ENCODE assay signal across 1 cellular context in the genomic region with DNA sequence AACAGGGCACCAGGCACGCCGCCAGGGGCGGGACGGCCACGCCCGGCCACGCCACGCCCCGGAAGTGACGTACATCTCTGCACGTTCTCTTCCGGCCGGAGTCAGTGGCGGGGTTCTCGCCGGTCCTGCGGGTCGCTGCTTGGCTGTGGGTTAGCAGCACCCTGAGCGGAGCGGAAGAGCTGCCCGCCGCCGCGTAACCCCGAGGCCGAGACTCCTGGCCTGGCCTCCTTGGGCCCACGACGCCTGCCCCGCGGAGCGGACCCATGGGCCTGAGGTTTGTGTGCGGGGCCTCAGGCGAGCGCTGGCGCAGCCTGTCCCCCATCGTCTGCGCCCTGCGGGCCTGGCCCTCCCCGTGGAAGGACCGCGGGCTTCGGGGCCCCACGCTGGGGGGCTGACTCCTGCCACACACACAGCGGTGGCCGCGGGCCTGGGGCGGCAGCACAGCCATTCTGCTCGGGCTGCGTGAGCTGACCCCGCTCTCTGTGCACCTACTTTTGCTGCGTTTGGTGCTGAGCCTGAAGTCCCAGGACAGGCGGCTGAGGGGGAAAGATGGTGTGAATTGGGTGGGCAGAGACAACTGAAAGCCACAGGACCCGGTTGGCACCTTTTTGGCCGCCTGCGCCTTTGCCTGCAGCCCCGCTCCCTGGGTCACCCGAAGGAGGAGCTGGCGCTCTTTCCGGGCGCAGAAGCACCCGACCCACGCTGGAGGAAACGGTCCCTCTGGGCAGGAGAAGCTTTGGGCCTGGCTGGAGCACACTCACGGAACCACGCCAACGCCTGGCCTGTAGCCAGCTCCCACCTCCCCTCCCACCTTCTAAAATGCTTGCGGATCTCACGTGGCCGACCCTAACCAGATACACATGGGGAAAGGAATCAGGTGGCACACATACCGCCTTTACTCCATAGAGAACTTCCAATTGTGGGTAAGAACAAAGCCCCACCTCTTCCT.
A peak's percentile ranks its signal among the peaks of the same experiment; 100 is the strongest.
TF ChIP-seq lines count a peak whose summit lies in the region.

No MANE protein-coding gene starts in this region.

TF ChIP-seq in K562, 482 proteins besides CTCF, POLR2A, EP300 and RAD21 (continued from another document and continues in another):
- TF ChIP-seq, protein P1, sequence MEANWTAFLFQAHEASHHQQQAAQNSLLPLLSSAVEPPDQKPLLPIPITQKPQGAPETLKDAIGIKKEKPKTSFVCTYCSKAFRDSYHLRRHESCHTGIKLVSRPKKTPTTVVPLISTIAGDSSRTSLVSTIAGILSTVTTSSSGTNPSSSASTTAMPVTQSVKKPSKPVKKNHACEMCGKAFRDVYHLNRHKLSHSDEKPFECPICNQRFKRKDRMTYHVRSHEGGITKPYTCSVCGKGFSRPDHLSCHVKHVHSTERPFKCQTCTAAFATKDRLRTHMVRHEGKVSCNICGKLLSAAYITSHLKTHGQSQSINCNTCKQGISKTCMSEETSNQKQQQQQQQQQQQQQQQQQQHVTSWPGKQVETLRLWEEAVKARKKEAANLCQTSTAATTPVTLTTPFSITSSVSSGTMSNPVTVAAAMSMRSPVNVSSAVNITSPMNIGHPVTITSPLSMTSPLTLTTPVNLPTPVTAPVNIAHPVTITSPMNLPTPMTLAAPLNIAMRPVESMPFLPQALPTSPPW (CRISPR knock-in tag; IDR thresholded peaks at IDR 0.05), result no peak
- TF ChIP-seq, protein P2, sequence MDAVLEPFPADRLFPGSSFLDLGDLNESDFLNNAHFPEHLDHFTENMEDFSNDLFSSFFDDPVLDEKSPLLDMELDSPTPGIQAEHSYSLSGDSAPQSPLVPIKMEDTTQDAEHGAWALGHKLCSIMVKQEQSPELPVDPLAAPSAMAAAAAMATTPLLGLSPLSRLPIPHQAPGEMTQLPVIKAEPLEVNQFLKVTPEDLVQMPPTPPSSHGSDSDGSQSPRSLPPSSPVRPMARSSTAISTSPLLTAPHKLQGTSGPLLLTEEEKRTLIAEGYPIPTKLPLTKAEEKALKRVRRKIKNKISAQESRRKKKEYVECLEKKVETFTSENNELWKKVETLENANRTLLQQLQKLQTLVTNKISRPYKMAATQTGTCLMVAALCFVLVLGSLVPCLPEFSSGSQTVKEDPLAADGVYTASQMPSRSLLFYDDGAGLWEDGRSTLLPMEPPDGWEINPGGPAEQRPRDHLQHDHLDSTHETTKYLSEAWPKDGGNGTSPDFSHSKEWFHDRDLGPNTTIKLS (IDR thresholded peaks at IDR 0.05; ENCODE audit: borderline replicate concordance, low read depth), result no peak
- peak; percentile 61; the same call in 1 of the 2 replicates for TF ChIP-seq EP400 (IDR thresholded peaks at IDR 0.05)
- 0 out of 2 replicates have a peak, but pooled peaks have one; percentile 12 for TF ChIP-seq ZNF780A (CRISPR knock-in tag; IDR thresholded peaks at IDR 0.05)
- TF ChIP-seq PURB (CRISPR knock-in tag; IDR thresholded peaks at IDR 0.05; ENCODE audit: low read depth), result no peak
- TF ChIP-seq SIN3B (IDR thresholded peaks at IDR 0.05; ENCODE audit: low read depth), result peak; percentile 83
- TF ChIP-seq MTA1 (IDR thresholded peaks at IDR 0.05; ENCODE audit: borderline replicate concordance), result no peak
- TF ChIP-seq ZNF184 (CRISPR knock-in tag; IDR thresholded peaks at IDR 0.05), result no peak
- no peak for TF ChIP-seq CAMTA2 (CRISPR knock-in tag; conservative IDR thresholded peaks at IDR 0.05)
- TF ChIP-seq TARDBP (IDR thresholded peaks at IDR 0.05), result peak; percentile 30; the same call in 1 of the 2 replicates
- TF ChIP-seq ZNF76 (CRISPR knock-in tag; IDR thresholded peaks at IDR 0.05; ENCODE audit: borderline replicate concordance), result no peak
- TF ChIP-seq ESRRA (IDR thresholded peaks at IDR 0.05; ENCODE audit: borderline replicate concordance, low read depth), result no peak
- TF ChIP-seq FUS (optimal IDR thresholded peaks at IDR 0.05; ENCODE audit: low read depth, low read length), result peak; percentile 57
- TF ChIP-seq ZNF707 (CRISPR knock-in tag; conservative IDR thresholded peaks at IDR 0.05), result no peak
- 0 out of 2 replicates have a peak, but pooled peaks have one; percentile 42 for TF ChIP-seq ZNF12 (CRISPR knock-in tag; IDR thresholded peaks at IDR 0.05)
- no peak for TF ChIP-seq MIER1 (IDR thresholded peaks at IDR 0.05; ENCODE audit: low read depth)
- TF ChIP-seq, protein P3, sequence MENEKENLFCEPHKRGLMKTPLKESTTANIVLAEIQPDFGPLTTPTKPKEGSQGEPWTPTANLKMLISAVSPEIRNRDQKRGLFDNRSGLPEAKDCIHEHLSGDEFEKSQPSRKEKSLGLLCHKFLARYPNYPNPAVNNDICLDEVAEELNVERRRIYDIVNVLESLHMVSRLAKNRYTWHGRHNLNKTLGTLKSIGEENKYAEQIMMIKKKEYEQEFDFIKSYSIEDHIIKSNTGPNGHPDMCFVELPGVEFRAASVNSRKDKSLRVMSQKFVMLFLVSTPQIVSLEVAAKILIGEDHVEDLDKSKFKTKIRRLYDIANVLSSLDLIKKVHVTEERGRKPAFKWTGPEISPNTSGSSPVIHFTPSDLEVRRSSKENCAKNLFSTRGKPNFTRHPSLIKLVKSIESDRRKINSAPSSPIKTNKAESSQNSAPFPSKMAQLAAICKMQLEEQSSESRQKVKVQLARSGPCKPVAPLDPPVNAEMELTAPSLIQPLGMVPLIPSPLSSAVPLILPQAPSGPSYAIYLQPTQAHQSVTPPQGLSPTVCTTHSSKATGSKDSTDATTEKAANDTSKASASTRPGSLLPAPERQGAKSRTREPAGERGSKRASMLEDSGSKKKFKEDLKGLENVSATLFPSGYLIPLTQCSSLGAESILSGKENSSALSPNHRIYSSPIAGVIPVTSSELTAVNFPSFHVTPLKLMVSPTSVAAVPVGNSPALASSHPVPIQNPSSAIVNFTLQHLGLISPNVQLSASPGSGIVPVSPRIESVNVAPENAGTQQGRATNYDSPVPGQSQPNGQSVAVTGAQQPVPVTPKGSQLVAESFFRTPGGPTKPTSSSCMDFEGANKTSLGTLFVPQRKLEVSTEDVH (IDR thresholded peaks at IDR 0.05; ENCODE audit: low read depth, partially characterized antibody), result peak; percentile 72
- TF ChIP-seq MCM7 (IDR thresholded peaks at IDR 0.05), result no peak
- no peak for TF ChIP-seq KLF16 (IDR thresholded peaks at IDR 0.05)
- TF ChIP-seq CBX5 (IDR thresholded peaks at IDR 0.05; ENCODE audit: borderline replicate concordance, low read depth), result no peak
- TF ChIP-seq, protein P4, sequence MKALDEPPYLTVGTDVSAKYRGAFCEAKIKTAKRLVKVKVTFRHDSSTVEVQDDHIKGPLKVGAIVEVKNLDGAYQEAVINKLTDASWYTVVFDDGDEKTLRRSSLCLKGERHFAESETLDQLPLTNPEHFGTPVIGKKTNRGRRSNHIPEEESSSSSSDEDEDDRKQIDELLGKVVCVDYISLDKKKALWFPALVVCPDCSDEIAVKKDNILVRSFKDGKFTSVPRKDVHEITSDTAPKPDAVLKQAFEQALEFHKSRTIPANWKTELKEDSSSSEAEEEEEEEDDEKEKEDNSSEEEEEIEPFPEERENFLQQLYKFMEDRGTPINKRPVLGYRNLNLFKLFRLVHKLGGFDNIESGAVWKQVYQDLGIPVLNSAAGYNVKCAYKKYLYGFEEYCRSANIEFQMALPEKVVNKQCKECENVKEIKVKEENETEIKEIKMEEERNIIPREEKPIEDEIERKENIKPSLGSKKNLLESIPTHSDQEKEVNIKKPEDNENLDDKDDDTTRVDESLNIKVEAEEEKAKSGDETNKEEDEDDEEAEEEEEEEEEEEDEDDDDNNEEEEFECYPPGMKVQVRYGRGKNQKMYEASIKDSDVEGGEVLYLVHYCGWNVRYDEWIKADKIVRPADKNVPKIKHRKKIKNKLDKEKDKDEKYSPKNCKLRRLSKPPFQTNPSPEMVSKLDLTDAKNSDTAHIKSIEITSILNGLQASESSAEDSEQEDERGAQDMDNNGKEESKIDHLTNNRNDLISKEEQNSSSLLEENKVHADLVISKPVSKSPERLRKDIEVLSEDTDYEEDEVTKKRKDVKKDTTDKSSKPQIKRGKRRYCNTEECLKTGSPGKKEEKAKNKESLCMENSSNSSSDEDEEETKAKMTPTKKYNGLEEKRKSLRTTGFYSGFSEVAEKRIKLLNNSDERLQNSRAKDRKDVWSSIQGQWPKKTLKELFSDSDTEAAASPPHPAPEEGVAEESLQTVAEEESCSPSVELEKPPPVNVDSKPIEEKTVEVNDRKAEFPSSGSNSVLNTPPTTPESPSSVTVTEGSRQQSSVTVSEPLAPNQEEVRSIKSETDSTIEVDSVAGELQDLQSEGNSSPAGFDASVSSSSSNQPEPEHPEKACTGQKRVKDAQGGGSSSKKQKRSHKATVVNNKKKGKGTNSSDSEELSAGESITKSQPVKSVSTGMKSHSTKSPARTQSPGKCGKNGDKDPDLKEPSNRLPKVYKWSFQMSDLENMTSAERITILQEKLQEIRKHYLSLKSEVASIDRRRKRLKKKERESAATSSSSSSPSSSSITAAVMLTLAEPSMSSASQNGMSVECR (CRISPR knock-in tag; IDR thresholded peaks at IDR 0.05), result peak; percentile 87
- TF ChIP-seq, protein P5, sequence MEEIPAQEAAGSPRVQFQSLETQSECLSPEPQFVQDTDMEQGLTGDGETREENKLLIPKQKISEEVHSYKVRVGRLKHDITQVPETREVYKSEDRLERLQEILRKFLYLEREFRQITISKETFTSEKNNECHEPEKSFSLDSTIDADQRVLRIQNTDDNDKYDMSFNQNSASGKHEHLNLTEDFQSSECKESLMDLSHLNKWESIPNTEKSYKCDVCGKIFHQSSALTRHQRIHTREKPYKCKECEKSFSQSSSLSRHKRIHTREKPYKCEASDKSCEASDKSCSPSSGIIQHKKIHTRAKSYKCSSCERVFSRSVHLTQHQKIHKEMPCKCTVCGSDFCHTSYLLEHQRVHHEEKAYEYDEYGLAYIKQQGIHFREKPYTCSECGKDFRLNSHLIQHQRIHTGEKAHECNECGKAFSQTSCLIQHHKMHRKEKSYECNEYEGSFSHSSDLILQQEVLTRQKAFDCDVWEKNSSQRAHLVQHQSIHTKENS (CRISPR knock-in tag; IDR thresholded peaks at IDR 0.05), result no peak
- TF ChIP-seq CXXC5 (CRISPR knock-in tag; IDR thresholded peaks at IDR 0.05), result peak; percentile 79
- TF ChIP-seq C11orf30 (IDR thresholded peaks at IDR 0.05; ENCODE audit: low read depth), result peak; percentile 47
- no peak for TF ChIP-seq ZNF583 (CRISPR knock-in tag; IDR thresholded peaks at IDR 0.05)
- TF ChIP-seq ZNF584 (CRISPR knock-in tag; IDR thresholded peaks at IDR 0.05; ENCODE audit: low read depth), result no peak
- TF ChIP-seq MAFG (tag; conservative IDR thresholded peaks at IDR 0.05), result no peak
- TF ChIP-seq KDM4B (IDR thresholded peaks at IDR 0.05; ENCODE audit: borderline replicate concordance in 2 of 2, low read depth in 1 of 2), result 0 out of 4 replicates have a peak, but pooled peaks of 1 of the 2 experiments have one; percentile 22
- TF ChIP-seq, protein P6, sequence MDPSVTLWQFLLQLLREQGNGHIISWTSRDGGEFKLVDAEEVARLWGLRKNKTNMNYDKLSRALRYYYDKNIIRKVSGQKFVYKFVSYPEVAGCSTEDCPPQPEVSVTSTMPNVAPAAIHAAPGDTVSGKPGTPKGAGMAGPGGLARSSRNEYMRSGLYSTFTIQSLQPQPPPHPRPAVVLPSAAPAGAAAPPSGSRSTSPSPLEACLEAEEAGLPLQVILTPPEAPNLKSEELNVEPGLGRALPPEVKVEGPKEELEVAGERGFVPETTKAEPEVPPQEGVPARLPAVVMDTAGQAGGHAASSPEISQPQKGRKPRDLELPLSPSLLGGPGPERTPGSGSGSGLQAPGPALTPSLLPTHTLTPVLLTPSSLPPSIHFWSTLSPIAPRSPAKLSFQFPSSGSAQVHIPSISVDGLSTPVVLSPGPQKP (CRISPR knock-in tag; IDR thresholded peaks at IDR 0.05), result no peak
- TF ChIP-seq, protein P7, sequence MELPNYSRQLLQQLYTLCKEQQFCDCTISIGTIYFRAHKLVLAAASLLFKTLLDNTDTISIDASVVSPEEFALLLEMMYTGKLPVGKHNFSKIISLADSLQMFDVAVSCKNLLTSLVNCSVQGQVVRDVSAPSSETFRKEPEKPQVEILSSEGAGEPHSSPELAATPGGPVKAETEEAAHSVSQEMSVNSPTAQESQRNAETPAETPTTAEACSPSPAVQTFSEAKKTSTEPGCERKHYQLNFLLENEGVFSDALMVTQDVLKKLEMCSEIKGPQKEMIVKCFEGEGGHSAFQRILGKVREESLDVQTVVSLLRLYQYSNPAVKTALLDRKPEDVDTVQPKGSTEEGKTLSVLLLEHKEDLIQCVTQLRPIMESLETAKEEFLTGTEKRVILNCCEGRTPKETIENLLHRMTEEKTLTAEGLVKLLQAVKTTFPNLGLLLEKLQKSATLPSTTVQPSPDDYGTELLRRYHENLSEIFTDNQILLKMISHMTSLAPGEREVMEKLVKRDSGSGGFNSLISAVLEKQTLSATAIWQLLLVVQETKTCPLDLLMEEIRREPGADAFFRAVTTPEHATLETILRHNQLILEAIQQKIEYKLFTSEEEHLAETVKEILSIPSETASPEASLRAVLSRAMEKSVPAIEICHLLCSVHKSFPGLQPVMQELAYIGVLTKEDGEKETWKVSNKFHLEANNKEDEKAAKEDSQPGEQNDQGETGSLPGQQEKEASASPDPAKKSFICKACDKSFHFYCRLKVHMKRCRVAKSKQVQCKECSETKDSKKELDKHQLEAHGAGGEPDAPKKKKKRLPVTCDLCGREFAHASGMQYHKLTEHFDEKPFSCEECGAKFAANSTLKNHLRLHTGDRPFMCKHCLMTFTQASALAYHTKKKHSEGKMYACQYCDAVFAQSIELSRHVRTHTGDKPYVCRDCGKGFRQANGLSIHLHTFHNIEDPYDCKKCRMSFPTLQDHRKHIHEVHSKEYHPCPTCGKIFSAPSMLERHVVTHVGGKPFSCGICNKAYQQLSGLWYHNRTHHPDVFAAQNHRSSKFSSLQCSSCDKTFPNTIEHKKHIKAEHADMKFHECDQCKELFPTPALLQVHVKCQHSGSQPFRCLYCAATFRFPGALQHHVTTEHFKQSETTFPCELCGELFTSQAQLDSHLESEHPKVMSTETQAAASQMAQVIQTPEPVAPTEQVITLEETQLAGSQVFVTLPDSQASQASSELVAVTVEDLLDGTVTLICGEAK (IDR thresholded peaks at IDR 0.05), result peak; percentile 93
- TF ChIP-seq, protein P7 (CRISPR knock-in tag; IDR thresholded peaks at IDR 0.05), result no peak
- TF ChIP-seq RBM25 (IDR thresholded peaks at IDR 0.05; ENCODE audit: low read depth, low read length, severe bottlenecking), result no peak
